Comparison of ENCODE assay signal across 20 cellular contexts in genomic region chr1:5648410-5649165, GRCh38.
A peak's percentile ranks its signal among the peaks of the same experiment; 100 is the strongest.
DNase-seq lines count a peak whose midpoint lies in the region; ATAC-seq, FAIRE-seq and TF ChIP-seq lines count a peak whose summit lies in the region.
"Had no signal": no experiment of that assay in that cellular context is flagged by ENCODE, and none has a peak within 500 bp of the region (broad histone marks: within the 10 kb centered on the region; RNA-seq: fewer than 3 reads in every experiment).

No MANE protein-coding gene starts in this region.

- no peak for TF ChIP-seq RAD21 in GM12878 (IDR thresholded peaks at IDR 0.05; ENCODE audit: insufficient read depth, low read depth, low read length)

- TF ChIP-seq CTCF in GM12878 (IDR thresholded peaks at IDR 0.05 in 2 of 3, conservative IDR thresholded peaks at IDR 0.05 in 1 of 3; ENCODE audit: control insufficient read depth in 2 of 3, extremely low read depth in 1 of 3, insufficient read depth in 1 of 3, low read depth in 3 of 3, low read length in 3 of 3): no peak

- no peaks in the 10 kb centered on the region for H3K27me3 ChIP-seq in GM12878 (replicated peaks in 1 of 2; ENCODE audit: control insufficient read depth in 2 of 2, insufficient read depth in 2 of 2, low read length in 1 of 2)
- H3K27me3 ChIP-seq: ascending aorta had no signal

- RAD21 ChIA-PET in GM12878 (lab: Charles Lee; ENCODE audit: unreplicated experiment): no interaction called here

- no peak for FAIRE-seq in GM12878 (lab: Jason Lieb, UNC)

- BruUV-seq in GM12878 (replicated peaks; lab: Mats Ljungman, UMichigan): no TSS peak

- no peaks in the 10 kb centered on the region for H4K20me1 ChIP-seq in GM12878 (ENCODE audit: control insufficient read depth, insufficient read depth)

- H2AFZ ChIP-seq in GM12878 (ENCODE audit: control insufficient read depth, low read depth, low read length): no peak overlapping the region

- no peak overlapping the region for H3K27ac ChIP-seq in GM12878 (ENCODE audit: control insufficient read depth, insufficient read depth)
- H3K27ac ChIP-seq: ascending aorta, C4-2B, neutrophil, suprapubic skin had no signal

- H3K36me3 Mint-ChIP-seq in activated CD8-positive, alpha-beta memory T cell treated with anti-CD3 and anti-CD28 coated beads, Interleukin-2, amount 10 ng/mL, durations not matched to agents 7 days and 5 days: no peaks in the 10 kb centered on the region

- no peak for TF ChIP-seq EP300 in GM12878 (IDR thresholded peaks at IDR 0.05; ENCODE audit: borderline replicate concordance in 1 of 2, control insufficient read depth in 1 of 2, low read depth in 2 of 2, low read length in 2 of 2)

- H3K9ac ChIP-seq in GM12878 (ENCODE audit: control insufficient read depth, insufficient read depth, low read length): no peak overlapping the region

- no peak overlapping the region for H3K4me3 Mint-ChIP-seq in activated CD8-positive, alpha-beta memory T cell treated with anti-CD3 and anti-CD28 coated beads, Interleukin-2, amount 10 ng/mL, durations not matched to agents 7 days and 5 days
- H3K4me3 Mint-ChIP-seq: activated naive CD4-positive, alpha-beta T cell treated with anti-CD3 and anti-CD28 coated beads, Interleukin-2, amount 50 U/mL, for 24 hours; activated T-cell treated with anti-CD3 and anti-CD28 coated beads, Interleukin-2, amount 50 U/mL, for 4 hours; effector memory CD8-positive, alpha-beta T cell had no signal

- peak; percentile 32 for DNase-seq in activated CD8-positive, alpha-beta memory T cell treated with anti-CD3 and anti-CD28 coated beads, Interleukin-2, amount 10 ng/mL, durations not matched to agents 7 days and 5 days
- DNase-seq in activated CD8-positive, alpha-beta memory T cell treated with anti-CD3 and anti-CD28 coated beads for 24 hours: no peak
- DNase-seq in NCI-H2196 treated with DMSO at 0.1 percent for 48 hours (lab: John Stamatoyannopoulos, UW; ENCODE audit: unreplicated experiment) (peak; percentile 71), GM12878 (ENCODE audit: low read depth, low spot score) (no peak), sciatic nerve (ENCODE audit: low spot score) (peak; percentile 30), NOMO-1 treated with DMSO at 0.1 percent for 48 hours (lab: John Stamatoyannopoulos, UW; ENCODE audit: unreplicated experiment) (no peak), NCI-H2107 treated with DMSO at 0.1 percent for 48 hours (lab: John Stamatoyannopoulos, UW; ENCODE audit: unreplicated experiment) (no peak)
- DNase-seq: activated T-cell treated with anti-CD3 and anti-CD28 coated beads, Interleukin-2, amount 50 U/mL, for 4 hours; effector memory CD8-positive, alpha-beta T cell; GDM1; H7; MV-4-11; NCI-H2081; NCI-H526 had no signal

- H3K4me3 ChIP-seq in GM12878: no peak overlapping the region
- H3K4me3 ChIP-seq: ascending aorta, suprapubic skin had no signal

- no peaks in the 10 kb centered on the region for H3K36me3 ChIP-seq in GM12878 (ENCODE audit: control insufficient read depth in 2 of 2, insufficient read depth in 2 of 2, low read length in 1 of 2)
- H3K36me3 ChIP-seq: ascending aorta, neutrophil, suprapubic skin had no signal

- POLR2A ChIA-PET in GM12878 (lab: Charles Lee): no interaction called here

- H3K9me3 ChIP-seq in GM12878 (replicated peaks; ENCODE audit: control insufficient read depth, insufficient read depth, low read length): no peaks in the 10 kb centered on the region; the same call in 2 of the 3 replicates
- H3K9me3 ChIP-seq: ascending aorta, neutrophil, suprapubic skin had no signal

- in situ Hi-C loops in GM12878 (cut with MboI): no loop called here

- H3K79me2 ChIP-seq in GM12878 (ENCODE audit: control insufficient read depth, insufficient read depth, low read length): no peaks in the 10 kb centered on the region

- no peaks in the 10 kb centered on the region for H3K4me1 ChIP-seq in GM12878 (ENCODE audit: control insufficient read depth, insufficient read depth, low read length)
- H3K4me1 ChIP-seq: ascending aorta had no signal

- peaks cover 3% of the 10 kb centered on the region for H3K9me3 Mint-ChIP-seq in activated CD8-positive, alpha-beta memory T cell treated with anti-CD3 and anti-CD28 coated beads, Interleukin-2, amount 10 ng/mL, durations not matched to agents 7 days and 5 days (ENCODE audit: low read depth)
- H3K9me3 Mint-ChIP-seq: activated naive CD4-positive, alpha-beta T cell treated with anti-CD3 and anti-CD28 coated beads, Interleukin-2, amount 50 U/mL, for 24 hours; activated T-cell treated with anti-CD3 and anti-CD28 coated beads, Interleukin-2, amount 50 U/mL, for 4 hours had no signal

- SMC1A ChIA-PET in GM12878 (lab: Charles Lee; ENCODE audit: uncharacterized antibody, unreplicated experiment): no interaction called here

- intact Hi-C loops in GM12878 (cut with micrococcal nuclease; ENCODE audit: unreplicated experiment) (no loop called here), sciatic nerve (cut with DNase I) (no loop called here)

- 14% methylated on average over 10 of the region's 10 CpGs for WGBS in GM12878 (ENCODE audit: insufficient coverage, insufficient replicate concordance, low lambda C conversion rate, missing lambda C conversion rate)

- TF ChIP-seq POLR2A in GM12878 (IDR thresholded peaks at IDR 0.05; ENCODE audit: low read depth, low read length): no peak

- CTCF ChIA-PET in activated CD8-positive, alpha-beta memory T cell treated with anti-CD3 and anti-CD28 coated beads, Interleukin-2, amount 10 ng/mL, durations not matched to agents 7 days and 5 days (lab: Charles Lee): interaction anchor here (1.2 kb wide), 1 partner anchor 10 kb away, joined by 3 read pairs; no protein-coding TSS in a partner anchor
- CTCF ChIA-PET in GM12878 (lab: Yijun Ruan, JAX): interaction anchor here (0.6 kb wide), 1 partner anchor 42 kb away, joined by 3 read pairs; no protein-coding TSS in a partner anchor

- peaks cover 9% of the 10 kb centered on the region for H3K27me3 Mint-ChIP-seq in activated CD8-positive, alpha-beta memory T cell treated with anti-CD3 and anti-CD28 coated beads, Interleukin-2, amount 10 ng/mL, durations not matched to agents 7 days and 5 days

- no peak for ATAC-seq in activated CD8-positive, alpha-beta memory T cell treated with anti-CD3 and anti-CD28 coated beads, Interleukin-2, amount 10 ng/mL, durations not matched to agents 7 days and 5 days
- ATAC-seq in GM12878: no peak
- no peak for ATAC-seq in sciatic nerve
- no peak for ATAC-seq in HG02610 (IDR thresholded peaks at IDR 0.05; ENCODE audit: unreplicated experiment)
- ATAC-seq: activated T-cell treated with anti-CD3 and anti-CD28 coated beads, Interleukin-2, amount 50 U/mL, for 4 hours; effector memory CD8-positive, alpha-beta T cell had no signal

- H3K4me1 Mint-ChIP-seq in activated CD8-positive, alpha-beta memory T cell treated with anti-CD3 and anti-CD28 coated beads, Interleukin-2, amount 10 ng/mL, durations not matched to agents 7 days and 5 days: peaks cover 8% of the 10 kb centered on the region
- H3K4me1 Mint-ChIP-seq: activated naive CD4-positive, alpha-beta T cell treated with anti-CD3 and anti-CD28 coated beads, Interleukin-2, amount 50 U/mL, for 24 hours had no signal

- H3K27ac Mint-ChIP-seq in activated CD8-positive, alpha-beta memory T cell treated with anti-CD3 and anti-CD28 coated beads, Interleukin-2, amount 10 ng/mL, durations not matched to agents 7 days and 5 days: no peak overlapping the region
- H3K27ac Mint-ChIP-seq: activated naive CD4-positive, alpha-beta T cell treated with anti-CD3 and anti-CD28 coated beads, Interleukin-2, amount 50 U/mL, for 24 hours; effector memory CD8-positive, alpha-beta T cell had no signal

- no peak overlapping the region for H3K4me2 ChIP-seq in GM12878 (ENCODE audit: control insufficient read depth, insufficient read depth)

TF ChIP-seq in GM12878, 131 proteins besides CTCF, POLR2A, EP300 and RAD21 (continues in another document):
- peak; percentile 68 for TF ChIP-seq ZBTB40 (IDR thresholded peaks at IDR 0.05; ENCODE audit: borderline replicate concordance)
- peak; percentile 44; the same call in 1 of the 2 replicates for TF ChIP-seq NR2F1 (conservative IDR thresholded peaks at IDR 0.05)

Comparison
In these comparisons a context has a peak if more than half of its experiments do, and no peak if none do; other contexts are left out.
1. DNase-seq: peak in activated CD8-positive, alpha-beta memory T cell treated with anti-CD3 and anti-CD28 coated beads, Interleukin-2, amount 10 ng/mL, durations not matched to agents 7 days and 5 days (single experiment), NCI-H2196 treated with DMSO at 0.1 percent for 48 hours (single experiment) and sciatic nerve (single experiment); none in activated CD8-positive, alpha-beta memory T cell treated with anti-CD3 and anti-CD28 coated beads for 24 hours (single experiment), GM12878 (single experiment), NOMO-1 treated with DMSO at 0.1 percent for 48 hours (single experiment) and NCI-H2107 treated with DMSO at 0.1 percent for 48 hours (single experiment).